In genomic region chr15:46316024-46316423, GRCh38 we compare ENCODE assay signal across 28 cellular contexts.
"Had no signal": no experiment of that assay in that cellular context is flagged by ENCODE, and none has a peak within 500 bp of the region (broad histone marks: within the 10 kb centered on the region; RNA-seq: fewer than 3 reads in every experiment).

No MANE protein-coding gene starts in this region.

- ATAC-seq: effector memory CD8-positive, alpha-beta T cell; left colon; lower lobe of right lung; naive thymus-derived CD8-positive, alpha-beta T cell; sciatic nerve; stimulated activated effector memory CD8-positive, alpha-beta T cell treated with anti-CD3 and anti-CD28 coated beads, Interleukin-12 subunit alpha, Interleukin-12 subunit beta, amount 100 ng/mL, for 72 hours; stimulated activated naive CD8-positive, alpha-beta T cell treated with anti-CD3 and anti-CD28 coated beads, Interleukin-15, Interleukin-2, amounts not matched to agents 100 U/mL and 50 U/mL, for 24 hours had no signal

- H3K9me3 Mint-ChIP-seq: naive thymus-derived CD8-positive, alpha-beta T cell; neural crest cell; stimulated activated effector memory CD8-positive, alpha-beta T cell treated with anti-CD3 and anti-CD28 coated beads, Interleukin-12 subunit alpha, Interleukin-12 subunit beta, amount 100 ng/mL, for 72 hours; type B pancreatic cell had no signal

- H3K27ac Mint-ChIP-seq: effector memory CD8-positive, alpha-beta T cell; naive thymus-derived CD8-positive, alpha-beta T cell; progenitor cell of endocrine pancreas; stimulated activated effector memory CD8-positive, alpha-beta T cell treated with anti-CD3 and anti-CD28 coated beads, Interleukin-12 subunit alpha, Interleukin-12 subunit beta, amount 100 ng/mL, for 72 hours; type B pancreatic cell had no signal

- H3K27ac ChIP-seq: esophagus squamous epithelium, lower lobe of right lung, neutrophil, parathyroid adenoma, testis, tibial artery had no signal

- H3K4me3 ChIP-seq: esophagus squamous epithelium, lower lobe of right lung, smooth muscle cell, testis, tibial artery had no signal

- H3K4me1 ChIP-seq: esophagus squamous epithelium, lower lobe of right lung, parathyroid adenoma, testis, tibial artery had no signal

- H3K36me3 Mint-ChIP-seq: naive thymus-derived CD8-positive, alpha-beta T cell; stimulated activated effector memory CD8-positive, alpha-beta T cell treated with anti-CD3 and anti-CD28 coated beads, Interleukin-12 subunit alpha, Interleukin-12 subunit beta, amount 100 ng/mL, for 72 hours; type B pancreatic cell had no signal

- H3K4me1 Mint-ChIP-seq: naive thymus-derived CD8-positive, alpha-beta T cell; stimulated activated effector memory CD8-positive, alpha-beta T cell treated with anti-CD3 and anti-CD28 coated beads, Interleukin-12 subunit alpha, Interleukin-12 subunit beta, amount 100 ng/mL, for 72 hours had no signal

- H3K27me3 ChIP-seq: esophagus squamous epithelium, neutrophil, testis, tibial artery had no signal

- H3K36me3 ChIP-seq: esophagus squamous epithelium, lower lobe of right lung, neutrophil, tibial artery had no signal

- DNase-seq: caudate nucleus; cerebellar nuclear complex; cortex of kidney; effector memory CD8-positive, alpha-beta T cell; erythroblast; esophagus squamous epithelium; foreskin melanocyte; head of caudate nucleus; hippocampal formation; left colon; lower lobe of right lung; naive thymus-derived CD8-positive, alpha-beta T cell; stimulated activated CD4-positive, alpha-beta T cell treated with anti-CD3 and anti-CD28 coated beads, Interleukin-2, amount 100 ng/mL, for 24 hours; stimulated activated CD4-positive, alpha-beta T cell treated with anti-CD3 and anti-CD28 coated beads, Interleukin-4, amount 100 ng/mL, for 24 hours; stimulated activated naive CD8-positive, alpha-beta T cell treated with anti-CD3 and anti-CD28 coated beads, Interleukin-15, Interleukin-2, amounts not matched to agents 100 U/mL and 50 U/mL, for 24 hours; testis; tibial artery had no signal

- H3K27me3 Mint-ChIP-seq: effector memory CD8-positive, alpha-beta T cell; progenitor cell of endocrine pancreas had no signal

- H3K4me3 Mint-ChIP-seq: effector memory CD8-positive, alpha-beta T cell; naive thymus-derived CD8-positive, alpha-beta T cell; neural crest cell; stimulated activated effector memory CD8-positive, alpha-beta T cell treated with anti-CD3 and anti-CD28 coated beads, Interleukin-12 subunit alpha, Interleukin-12 subunit beta, amount 100 ng/mL, for 72 hours; type B pancreatic cell had no signal

- FAIRE-seq: endometrium, islet of Langerhans, urothelium cell line had no signal

- H3K9me3 ChIP-seq: esophagus squamous epithelium, lower lobe of right lung, neutrophil, testis, tibial artery had no signal
